In the genomic region with DNA sequence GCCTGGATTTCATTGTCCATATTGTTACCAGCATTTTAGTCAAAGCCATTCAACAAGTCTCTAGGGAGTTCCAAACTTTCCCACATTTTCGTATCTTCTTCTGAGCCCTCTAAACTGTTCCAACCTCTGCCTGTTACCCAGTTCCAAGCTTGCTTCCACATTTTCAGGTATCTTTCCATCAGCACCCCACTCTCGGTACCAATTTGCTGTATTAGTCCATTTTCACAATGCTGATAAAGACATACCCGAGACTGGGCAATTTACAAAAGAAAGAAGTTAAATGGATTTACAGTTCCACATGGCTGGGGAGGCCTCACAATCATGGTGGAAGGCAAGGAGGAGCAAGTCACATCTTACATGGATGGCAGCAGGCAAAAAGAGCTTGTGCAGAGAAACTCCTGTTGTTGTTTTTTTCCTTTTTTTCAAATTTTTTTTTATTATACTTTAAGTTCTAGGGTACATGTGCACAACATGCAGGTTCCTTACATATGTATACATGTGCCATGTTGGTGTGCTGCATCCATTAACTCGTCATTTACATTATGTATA, we compare ENCODE assay signal across 6 cellular contexts. TPM values are rescaled to one million over a fixed set of nuclear protein-coding genes. Genes with fewer than 3 reads are reported as not detected.
"Had no signal": no experiment of that assay in that cellular context is flagged by ENCODE, and none has a peak within 500 bp of the region (broad histone marks: within the 10 kb centered on the region; RNA-seq: fewer than 3 reads in every experiment).

No MANE protein-coding gene starts in this region.

RNA-seq across cellular contexts. Expression of a gene that starts 22.5 kb away (rescaled TPM):
- total RNA-seq: activated B cell treated with CpG ODN at 0.5 μM for 24 hours; activated CD4-positive, alpha-beta T cell treated with anti-CD3 and anti-CD28 coated beads for 36 hours; activated CD8-positive, alpha-beta memory T cell treated with anti-CD3 and anti-CD28 coated beads for 36 hours; activated CD8-positive, alpha-beta T cell treated with anti-CD3 and anti-CD28 coated beads for 36 hours; activated CD8-positive, alpha-beta T cell treated with anti-CD3 and anti-CD28 coated beads, Interleukin-2, amount 10 ng/mL, durations not matched to agents 7 days and 5 days; WTC11 had no signal
